ENCODE assay signal across 1 cellular context in the genomic region with DNA sequence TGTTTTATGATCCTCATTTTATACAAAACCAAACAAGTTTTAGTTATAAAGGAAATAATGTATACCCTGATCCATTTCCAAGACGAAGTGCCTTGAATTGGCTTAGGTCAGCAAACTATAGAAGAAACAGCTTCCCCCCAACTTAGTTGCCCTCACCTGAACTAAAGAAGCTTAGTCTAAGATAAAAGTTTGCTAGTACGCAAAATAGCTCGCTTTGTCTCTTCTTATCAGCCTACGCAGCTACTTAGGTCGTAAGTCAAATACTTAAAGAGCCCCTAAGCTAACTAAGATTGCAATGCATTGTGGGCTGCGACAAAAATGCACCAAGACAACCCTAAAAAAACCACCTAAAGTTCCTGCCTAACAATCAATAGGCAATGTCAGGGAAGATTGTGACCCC.
A peak's percentile ranks its signal among the peaks of the same experiment; 100 is the strongest.
TF ChIP-seq lines count a peak whose summit lies in the region.

No MANE protein-coding gene starts in this region.

TF ChIP-seq in GM12878, 131 proteins besides CTCF, POLR2A, EP300 and RAD21:
- TF ChIP-seq LARP7 (IDR thresholded peaks at IDR 0.05) (no peak), PML (IDR thresholded peaks at IDR 0.05; ENCODE audit: low read length) (0 out of 2 replicates have a peak, but pooled peaks have one; percentile 4)
